Comparison of ENCODE assay signal across 20 cellular contexts in genomic region chr5:157475432-157475831, GRCh38. TPM values are rescaled to one million over a fixed set of nuclear protein-coding genes. Genes with fewer than 3 reads are reported as not detected.
DNase-seq lines count a peak whose midpoint lies in the region; ATAC-seq and TF ChIP-seq lines count a peak whose summit lies in the region.
"Had no signal": no experiment of that assay in that cellular context is flagged by ENCODE, and none has a peak within 500 bp of the region (broad histone marks: within the 10 kb centered on the region; RNA-seq: fewer than 3 reads in every experiment).

No MANE protein-coding gene starts in this region.

- DNase-seq in cardiac septum (ENCODE audit: low spot score) (peak; percentile 3), right atrium auricular region (ENCODE audit: low spot score) (no peak), NCI-H345 treated with DMSO at 0.1 percent for 48 hours (lab: John Stamatoyannopoulos, UW; ENCODE audit: unreplicated experiment) (peak; percentile 53), esophagus muscularis mucosa (ENCODE audit: extremely low spot score) (no peak), substantia nigra (lab: John Stamatoyannopoulos, UW) (no peak), islet precursor cell (no peak)
- DNase-seq: activated T-cell treated with anti-CD3 and anti-CD28 coated beads, Interleukin-2, amount 50 U/mL, for 4 hours; brain microvascular endothelial cell; cortex of kidney; head of caudate nucleus; PC-3; SHP77 treated with DMSO at 0.1 percent for 48 hours; small intestine; stomach; T-cell; upper lobe of right lung had no signal

- H3K4me1 ChIP-seq in right atrium auricular region (peaks cover 0 to 24% of the 10 kb centered on the region in 2 donors), esophagus muscularis mucosa (peaks cover 10 to 67% (median 55%) of the 10 kb centered on the region in 4 donors)
- H3K4me1 ChIP-seq: HAP-1, prostate gland had no signal

- H3K27me3 ChIP-seq in right atrium auricular region (no peaks in the 10 kb centered on the region), esophagus muscularis mucosa (peaks cover 0 to 3% (median 0%) of the 10 kb centered on the region in 4 donors)
- H3K27me3 ChIP-seq: brain microvascular endothelial cell, stomach, upper lobe of right lung had no signal

- H3K27ac ChIP-seq in right atrium auricular region (no peak overlapping the region), esophagus muscularis mucosa (replicated peaks in 1 of 4) (peak overlapping the region in 3 of 4 donors; percentile 11 to 42 (median 18)), substantia nigra (ENCODE audit: low read depth, low read length, poor library complexity, severe bottlenecking) (peak overlapping the region; percentile 0)
- H3K27ac ChIP-seq: brain microvascular endothelial cell, prostate gland, upper lobe of right lung had no signal

- 89% methylated on average over 3 of the region's 3 CpGs for WGBS in esophagus muscularis mucosa

- no peak overlapping the region for H3K4me3 ChIP-seq in right atrium auricular region
- H3K4me3 ChIP-seq in esophagus muscularis mucosa: no peak overlapping the region
- H3K4me3 ChIP-seq: HAP-1, prostate gland, stomach, upper lobe of right lung had no signal

- intact Hi-C loops in cardiac septum (cut with DNase I) (loop anchor here (5.0 kb wide), 1 partner anchor 43 kb away; no protein-coding TSS in a partner anchor), esophagus muscularis mucosa (cut with DNase I) (no loop called here)

- no peaks in the 10 kb centered on the region for H3K9me3 ChIP-seq in right atrium auricular region
- no peaks in the 10 kb centered on the region for H3K9me3 ChIP-seq in esophagus muscularis mucosa
- H3K9me3 ChIP-seq: HAP-1, prostate gland, stomach, upper lobe of right lung had no signal

- H3K36me3 ChIP-seq in right atrium auricular region: peaks cover 13% of the 10 kb centered on the region
- H3K36me3 ChIP-seq in esophagus muscularis mucosa: peaks cover 7 to 57% (median 11%) of the 10 kb centered on the region in 4 donors
- H3K36me3 ChIP-seq: HAP-1, prostate gland had no signal

- TF ChIP-seq EP300 in esophagus muscularis mucosa (IDR thresholded peaks at IDR 0.05): no peak

- no peak for ATAC-seq in HG03196 (IDR thresholded peaks at IDR 0.05; ENCODE audit: unreplicated experiment)
- ATAC-seq: activated T-cell treated with anti-CD3 and anti-CD28 coated beads, Interleukin-2, amount 50 U/mL, for 4 hours; left lobe of liver; PC-3; T-cell; upper lobe of right lung had no signal

- TF ChIP-seq CTCF in right atrium auricular region (IDR thresholded peaks at IDR 0.05): no peak
- no peak for TF ChIP-seq CTCF in esophagus muscularis mucosa (IDR thresholded peaks at IDR 0.05)

- no peak for TF ChIP-seq POLR2A in esophagus muscularis mucosa (IDR thresholded peaks at IDR 0.05; ENCODE audit: low read depth)

RNA-seq across cellular contexts. Expression of gene NIPAL4, which starts 15.4 kb away (rescaled TPM):
- total RNA-seq in cardiac septum (0.30 TPM), right atrium auricular region (1 to 10 TPM in 1 of 2 donors, not detected in 1; 1.6 TPM), esophagus muscularis mucosa (1 to 10 TPM; 1.6 to 4.2 (median 2.6) TPM)
- total RNA-seq: left lobe of liver, upper lobe of right lung had no signal

Comparison
In these comparisons a context has a peak if more than half of its experiments do, and no peak if none do; other contexts are left out.
1. DNase-seq: peak in cardiac septum (single experiment) and NCI-H345 treated with DMSO at 0.1 percent for 48 hours (single experiment); none in right atrium auricular region (single experiment), esophagus muscularis mucosa (single experiment), substantia nigra (0 of 49) and islet precursor cell (single experiment).
2. H3K27ac ChIP-seq: peak in esophagus muscularis mucosa (3 of 4) and substantia nigra (single experiment); none in right atrium auricular region (0 of 2).